ENCODE assay signal across 8 cellular contexts in genomic region chr12:6376079-6376941, GRCh38. TPM values are rescaled to one million over a fixed set of nuclear protein-coding genes. Genes with fewer than 3 reads are reported as not detected.
DNase-seq lines count a peak whose midpoint lies in the region; ATAC-seq and TF ChIP-seq lines count a peak whose summit lies in the region.

No MANE protein-coding gene starts in this region.

- no peak overlapping the region for H3K4me3 ChIP-seq in A673 (ENCODE audit: low read depth, low read length, poor library complexity, severe bottlenecking)
- no peak overlapping the region for H3K4me3 ChIP-seq in heart right ventricle

- peak; percentile 20; the same call in 1 of the 2 replicates for TF ChIP-seq CTCF in A673 (conservative IDR thresholded peaks at IDR 0.05; ENCODE audit: low read depth, low read length)
- no peak for TF ChIP-seq CTCF in WTC11 (IDR thresholded peaks at IDR 0.05)
- TF ChIP-seq CTCF in heart right ventricle (IDR thresholded peaks at IDR 0.05) = peak in 6 of 9 donors; percentile 34 to 51 (median 41)

- POLR2A ChIA-PET in A673 (lab: Charles Lee; ENCODE audit: low non-redundant PET) (no interaction called here), WTC11 (lab: Charles Lee) (interaction anchor here (0.6 to 4.1 kb wide), 8 partner anchors 8 to 1966 kb away, joined by 3 to 23 read pairs (median 4); partner anchors contain the start of genes GAPDH, LTBR and VAMP1)

- H3K9me3 ChIP-seq in A673 (ENCODE audit: low read depth, low read length, poor library complexity, severe bottlenecking) (no peaks in the 10 kb centered on the region), heart right ventricle (no peaks in the 10 kb centered on the region)

- H3K27ac Mint-ChIP-seq in WTC11 = peak overlapping the region; percentile 99

- H3K27me3 Mint-ChIP-seq in WTC11 (ENCODE audit: low read depth) = peaks cover 4% of the 10 kb centered on the region

- intact Hi-C loops in A673 (cut with micrococcal nuclease; ENCODE audit: unreplicated experiment) (no loop called here), heart right ventricle (cut with DNase I) (loop anchor here in 1 of 10 donors (10.0 kb wide), 1 partner anchor 52 kb away; no protein-coding TSS in a partner anchor)

- DNase-seq in A673 (ENCODE audit: low spot score) (no peak), H4 (ENCODE audit: low spot score) (peak; percentile 70), WTC11 (ENCODE audit: low spot score) (peak; percentile 76), heart right ventricle (no peak), retina (peak; percentile 59), medulla oblongata (ENCODE audit: extremely low spot score) (no peak), SKM-1 (lab: John Stamatoyannopoulos, UW; ENCODE audit: unreplicated experiment) (no peak)

- H3K4me3 Mint-ChIP-seq in WTC11 = peak overlapping the region; percentile 91

- peaks cover 8% of the 10 kb centered on the region for H3K4me1 ChIP-seq in A673 (ENCODE audit: insufficient read depth, low read length, poor library complexity, severe bottlenecking)
- H3K4me1 ChIP-seq in heart right ventricle = peaks cover 10 to 65% (median 23%) of the 10 kb centered on the region in 9 donors

- no peaks in the 10 kb centered on the region for H3K9me3 Mint-ChIP-seq in WTC11

- H3K27me3 ChIP-seq in A673 (replicated peaks; ENCODE audit: insufficient read depth, low read depth, low read length, poor library complexity) = no peaks in the 10 kb centered on the region
- H3K27me3 ChIP-seq in heart right ventricle = no peaks in the 10 kb centered on the region

- CTCF ChIA-PET in A673 (lab: Charles Lee) (no interaction called here), WTC11 (lab: Charles Lee) (interaction anchor here (0.5 to 8.0 kb wide), 8 partner anchors 13 to 95 kb away, joined by 3 to 68 read pairs (median 5); partner anchors contain the start of gene VAMP1)

- H3K4me1 Mint-ChIP-seq in WTC11 = peaks cover 77% of the 10 kb centered on the region

- H3K36me3 ChIP-seq in A673 (ENCODE audit: insufficient read depth, low read length, poor library complexity, severe bottlenecking) (no peaks in the 10 kb centered on the region), heart right ventricle (no peaks in the 10 kb centered on the region)

- WGBS in heart right ventricle, 2 donors = 57 to 69% methylated on average over 20 of the region's 20 CpGs

- no peaks in the 10 kb centered on the region for H3K36me3 Mint-ChIP-seq in WTC11

- no TSS peak for BruUV-seq in A673 (replicated peaks; lab: Mats Ljungman, UMichigan)

- no peak overlapping the region for H3K27ac ChIP-seq in A673 (ENCODE audit: low read depth, low read length, poor library complexity, severe bottlenecking)
- H3K27ac ChIP-seq in heart right ventricle = peak overlapping the region in 9 of 10 donors; percentile 19 to 62 (median 41)

- peak; percentile 61 for ATAC-seq in WTC11
- ATAC-seq in heart right ventricle = peak; percentile 65 to 84 (median 77)
- no peak for ATAC-seq in HG03095 (IDR thresholded peaks at IDR 0.05; ENCODE audit: unreplicated experiment)

TF ChIP-seq in WTC11, 78 proteins besides CTCF, POLR2A, EP300 and RAD21:
- TF ChIP-seq ZNF423 (CRISPR knock-in tag; IDR thresholded peaks at IDR 0.05) = peak; percentile 16; the same call in 1 of the 2 replicates
- 0 out of 2 replicates have a peak, but pooled peaks have one; percentile 66 for TF ChIP-seq TEAD4 (CRISPR knock-in tag; IDR thresholded peaks at IDR 0.05)
- TF ChIP-seq SP1 (CRISPR knock-in tag; conservative IDR thresholded peaks at IDR 0.05) = peak; percentile 60
- no peak for TF ChIP-seq JUN (CRISPR knock-in tag; IDR thresholded peaks at IDR 0.05)
- no peak for TF ChIP-seq ATF1 (CRISPR knock-in tag; IDR thresholded peaks at IDR 0.05)
- peak; percentile 35; the same call in 1 of the 2 replicates for TF ChIP-seq MAX (CRISPR knock-in tag; IDR thresholded peaks at IDR 0.05)
- peak; percentile 53; the same call in 1 of the 2 replicates for TF ChIP-seq TEAD1 (CRISPR knock-in tag; IDR thresholded peaks at IDR 0.05)
- TF ChIP-seq, protein P1, sequence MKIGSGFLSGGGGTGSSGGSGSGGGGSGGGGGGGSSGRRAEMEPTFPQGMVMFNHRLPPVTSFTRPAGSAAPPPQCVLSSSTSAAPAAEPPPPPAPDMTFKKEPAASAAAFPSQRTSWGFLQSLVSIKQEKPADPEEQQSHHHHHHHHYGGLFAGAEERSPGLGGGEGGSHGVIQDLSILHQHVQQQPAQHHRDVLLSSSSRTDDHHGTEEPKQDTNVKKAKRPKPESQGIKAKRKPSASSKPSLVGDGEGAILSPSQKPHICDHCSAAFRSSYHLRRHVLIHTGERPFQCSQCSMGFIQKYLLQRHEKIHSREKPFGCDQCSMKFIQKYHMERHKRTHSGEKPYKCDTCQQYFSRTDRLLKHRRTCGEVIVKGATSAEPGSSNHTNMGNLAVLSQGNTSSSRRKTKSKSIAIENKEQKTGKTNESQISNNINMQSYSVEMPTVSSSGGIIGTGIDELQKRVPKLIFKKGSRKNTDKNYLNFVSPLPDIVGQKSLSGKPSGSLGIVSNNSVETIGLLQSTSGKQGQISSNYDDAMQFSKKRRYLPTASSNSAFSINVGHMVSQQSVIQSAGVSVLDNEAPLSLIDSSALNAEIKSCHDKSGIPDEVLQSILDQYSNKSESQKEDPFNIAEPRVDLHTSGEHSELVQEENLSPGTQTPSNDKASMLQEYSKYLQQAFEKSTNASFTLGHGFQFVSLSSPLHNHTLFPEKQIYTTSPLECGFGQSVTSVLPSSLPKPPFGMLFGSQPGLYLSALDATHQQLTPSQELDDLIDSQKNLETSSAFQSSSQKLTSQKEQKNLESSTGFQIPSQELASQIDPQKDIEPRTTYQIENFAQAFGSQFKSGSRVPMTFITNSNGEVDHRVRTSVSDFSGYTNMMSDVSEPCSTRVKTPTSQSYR (CRISPR knock-in tag; IDR thresholded peaks at IDR 0.05) = peak; percentile 31; the same call in 1 of the 2 replicates

RNA-seq across cellular contexts. Expression of gene SCNN1A, which starts 0.9 kb away (rescaled TPM):
- not detected in 2 replicates for total RNA-seq in A673 (2021)
- total RNA-seq in H4 (2014; rRNA removed; shearing (Covaris generic)) = 1.7 and 2.1 TPM in 2 replicates
- total RNA-seq in WTC11 (2021) = 97.6 to 108 TPM (median 100 TPM) in 3 replicates
- 1 to 10 TPM in 1 of 10 donors, under 1 TPM in 5, not detected in 4; 0.17 to 1.1 (median 0.49) TPM for total RNA-seq in heart right ventricle
- polyA plus RNA-seq in heart right ventricle = under 1 TPM; 0.15 to 0.23 TPM

RNA-seq across cellular contexts. Expression of gene LTBR, which starts 7.7 kb away (rescaled TPM):
- total RNA-seq in A673 (2021) (25.7 and 27.5 TPM in 2 replicates), WTC11 (2021) (4.0 to 6.1 TPM (median 4.5 TPM) in 3 replicates), heart right ventricle (10 to 100 TPM; 14.1 to 49.1 (median 20.8) TPM)
- total RNA-seq in H4 (2014; rRNA removed; shearing (Covaris generic)) = 19.5 and 31.5 TPM in 2 replicates
- 10 to 100 TPM; 37.5 to 38.3 TPM for polyA plus RNA-seq in heart right ventricle

RNA-seq across cellular contexts. Expression of gene TNFRSF1A, which starts 34.4 kb away (rescaled TPM):
- total RNA-seq in A673 (2021) = 82.6 and 91.5 TPM in 2 replicates
- total RNA-seq in H4 (2014; rRNA removed; shearing (Covaris generic)) = 320 and 327 TPM in 2 replicates
- total RNA-seq in WTC11 (2021) = 32.3 to 44.1 TPM (median 32.4 TPM) in 3 replicates
- total RNA-seq in heart right ventricle = 100 to 1,000 TPM in 1 of 10 donors, 10 to 100 TPM in 9; 29.4 to 100 (median 39.2) TPM
- polyA plus RNA-seq in heart right ventricle = 10 to 100 TPM; 34.4 to 75.7 TPM

Comparison
In these comparisons a context has a peak if more than half of its experiments do, and no peak if none do; other contexts are left out.
1. DNase-seq: peak in H4 (single experiment), WTC11 (single experiment) and retina (single experiment); none in A673 (single experiment), heart right ventricle (0 of 2), medulla oblongata (single experiment) and SKM-1 (single experiment).
2. RNA of gene SCNN1A, which starts 0.9 kb away (total RNA-seq): 97.6 to 108 TPM in WTC11; 1.7 to 2.1 TPM in H4, 0.17 to 1.1 TPM in heart right ventricle and not detected in A673; every median in the first group is over 10 times any median in the second.